Comparison of ENCODE assay signal across 20 cellular contexts in the genomic region with DNA sequence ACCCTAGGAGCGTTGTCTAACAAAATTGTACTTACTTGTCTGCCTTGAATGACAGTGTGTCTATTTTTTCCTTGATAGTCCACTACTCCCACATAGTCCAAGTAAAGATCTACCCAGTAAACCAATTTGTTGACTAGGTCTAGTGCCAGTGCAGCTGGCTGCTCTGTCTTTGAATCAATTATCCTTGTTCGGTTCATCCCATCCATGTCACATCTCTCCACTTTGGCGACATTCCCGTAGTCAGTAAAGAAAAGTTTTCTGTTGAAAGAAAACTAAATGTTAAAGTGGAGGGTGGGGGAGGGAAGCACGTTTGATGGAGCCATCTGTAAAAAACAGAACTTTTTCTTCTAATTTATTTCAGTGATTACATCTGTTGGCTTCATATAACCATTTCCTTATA.
DNase-seq lines count a peak whose midpoint lies in the region; ATAC-seq lines count a peak whose summit lies in the region.
"Had no signal": no experiment of that assay in that cellular context is flagged by ENCODE, and none has a peak within 500 bp of the region (broad histone marks: within the 10 kb centered on the region; RNA-seq: fewer than 3 reads in every experiment).

No MANE protein-coding gene starts in this region.

- H3K4me1 Mint-ChIP-seq in stimulated activated effector memory CD8-positive, alpha-beta T cell treated with anti-CD3 and anti-CD28 coated beads, Interleukin-12 subunit alpha, Interleukin-12 subunit beta, amount 100 ng/mL, for 72 hours: no peaks in the 10 kb centered on the region
- H3K4me1 Mint-ChIP-seq: IgD-negative memory B cell had no signal

- ATAC-seq in stimulated activated effector memory CD8-positive, alpha-beta T cell treated with anti-CD3 and anti-CD28 coated beads, Interleukin-12 subunit alpha, Interleukin-12 subunit beta, amount 100 ng/mL, for 72 hours: no peak
- ATAC-seq: A549; CD8-positive, alpha-beta T cell; HCT116; HepG2 had no signal

- no peak overlapping the region for H3K4me3 Mint-ChIP-seq in stimulated activated effector memory CD8-positive, alpha-beta T cell treated with anti-CD3 and anti-CD28 coated beads, Interleukin-12 subunit alpha, Interleukin-12 subunit beta, amount 100 ng/mL, for 72 hours
- H3K4me3 Mint-ChIP-seq: CD8-positive, alpha-beta T cell; HFFc6; IgD-negative memory B cell had no signal

- H3K9me3 Mint-ChIP-seq in stimulated activated effector memory CD8-positive, alpha-beta T cell treated with anti-CD3 and anti-CD28 coated beads, Interleukin-12 subunit alpha, Interleukin-12 subunit beta, amount 100 ng/mL, for 72 hours: peaks cover 12% of the 10 kb centered on the region
- H3K9me3 Mint-ChIP-seq: HFFc6 had no signal

- H3K36me3 Mint-ChIP-seq in stimulated activated effector memory CD8-positive, alpha-beta T cell treated with anti-CD3 and anti-CD28 coated beads, Interleukin-12 subunit alpha, Interleukin-12 subunit beta, amount 100 ng/mL, for 72 hours: no peaks in the 10 kb centered on the region
- H3K36me3 Mint-ChIP-seq: CD8-positive, alpha-beta T cell; IgD-negative memory B cell had no signal

- DNase-seq in Ammon's horn (ENCODE audit: low spot score): peak; percentile 37
- peak; percentile 7 to 47 for DNase-seq in NCI-H446 (lab: John Stamatoyannopoulos, UW)
- DNase-seq in globus pallidus (ENCODE audit: low spot score): peak; percentile 47
- peak; percentile 21 for DNase-seq in putamen (ENCODE audit: low spot score)
- no peak for DNase-seq in activated CD4-positive, alpha-beta T cell treated with anti-CD3 and anti-CD28 coated beads for 4 hours
- no peak for DNase-seq in stimulated activated effector memory CD8-positive, alpha-beta T cell treated with anti-CD3 and anti-CD28 coated beads, Interleukin-12 subunit alpha, Interleukin-12 subunit beta, amount 100 ng/mL, for 72 hours (ENCODE audit: low spot score in 2 of 2)
- DNase-seq in COLO668 (lab: John Stamatoyannopoulos, UW; ENCODE audit: unreplicated experiment): no peak
- DNase-seq: AML-193; CD8-positive, alpha-beta T cell; COR-L47; DMS 273 treated with DMSO at 0.1 percent for 48 hours; GDM1; GOT3; H7; HFFc6; KBM-7 had no signal

- no peak overlapping the region for H3K27ac Mint-ChIP-seq in stimulated activated effector memory CD8-positive, alpha-beta T cell treated with anti-CD3 and anti-CD28 coated beads, Interleukin-12 subunit alpha, Interleukin-12 subunit beta, amount 100 ng/mL, for 72 hours
- H3K27ac Mint-ChIP-seq: CD8-positive, alpha-beta T cell; HFFc6 had no signal

Comparison
In these comparisons a context has a peak if more than half of its experiments do, and no peak if none do; other contexts are left out.
1. DNase-seq: peak in Ammon's horn (single experiment), NCI-H446 (2 of 2), globus pallidus (single experiment) and putamen (single experiment); none in activated CD4-positive, alpha-beta T cell treated with anti-CD3 and anti-CD28 coated beads for 4 hours (0 of 2), stimulated activated effector memory CD8-positive, alpha-beta T cell treated with anti-CD3 and anti-CD28 coated beads, Interleukin-12 subunit alpha, Interleukin-12 subunit beta, amount 100 ng/mL, for 72 hours (0 of 2) and COLO668 (single experiment).